In the genomic region with DNA sequence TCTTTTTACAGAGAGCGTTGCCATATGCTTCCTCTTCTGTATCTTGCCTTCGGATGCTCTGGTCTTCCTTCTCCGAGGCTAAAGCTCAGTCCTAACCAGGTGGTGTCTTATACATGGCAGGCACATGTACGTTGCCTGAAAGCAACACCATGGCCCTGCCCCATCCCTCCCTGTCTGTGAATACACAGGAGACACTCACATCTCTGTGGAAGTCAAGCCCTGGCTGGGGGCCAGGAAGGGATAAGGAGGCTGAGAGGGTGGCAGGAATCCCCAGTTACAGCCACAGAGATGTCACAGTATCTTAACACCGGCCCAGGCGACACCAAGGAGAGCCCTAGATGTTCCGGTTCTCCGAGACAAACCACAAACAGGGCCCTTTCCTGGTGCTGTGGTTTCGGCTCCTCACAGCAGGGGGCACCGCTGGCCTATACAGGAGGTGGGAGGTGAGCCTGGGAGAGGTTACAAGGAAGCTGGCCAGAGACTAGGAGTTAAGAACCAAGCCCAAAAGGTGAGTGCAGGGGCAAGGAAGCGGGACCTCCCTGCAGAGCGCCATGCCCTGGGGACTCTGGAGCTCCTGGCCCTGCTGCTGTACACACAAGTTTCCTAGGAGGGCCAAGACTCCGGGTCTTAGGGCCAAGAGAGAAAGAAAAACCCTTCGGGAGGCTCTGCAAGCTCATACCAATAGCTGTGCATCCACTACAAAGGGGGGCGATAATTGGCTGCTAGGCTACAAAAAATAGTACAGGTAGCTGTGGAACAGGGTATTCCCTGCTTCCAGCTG, we compare ENCODE assay signal across 9 cellular contexts. TPM values are rescaled to one million over a fixed set of nuclear protein-coding genes. Genes with fewer than 3 reads are reported as not detected.
DNase-seq lines count a peak whose midpoint lies in the region; ATAC-seq and TF ChIP-seq lines count a peak whose summit lies in the region.
"Had no signal": no experiment of that assay in that cellular context is flagged by ENCODE, and none has a peak within 500 bp of the region (broad histone marks: within the 10 kb centered on the region; RNA-seq: fewer than 3 reads in every experiment).

No MANE protein-coding gene starts in this region.

- no peak for ATAC-seq in HG03354 (IDR thresholded peaks at IDR 0.05; ENCODE audit: poor library complexity, severe bottlenecking, unreplicated experiment)

- DNase-seq in DMS 273 (lab: John Stamatoyannopoulos, UW; ENCODE audit: unreplicated experiment) (peak; percentile 84), HT1080 (ENCODE audit: low read depth) (peak; percentile 56), RWPE1 (ENCODE audit: low spot score) (peak; percentile 69), T47D (ENCODE audit: low read depth in 1 of 2, low spot score in 1 of 2) (peak; percentile 79 to 91), kidney glomerular epithelial cell (lab: John Stamatoyannopoulos, UW) (peak; percentile 55), substantia nigra (lab: John Stamatoyannopoulos, UW) (peak in 32 of 49 donors; percentile 2 to 50 (median 19)), NCI-H2081 treated with DMSO at 0.1 percent for 48 hours (lab: John Stamatoyannopoulos, UW) (no peak)
- DNase-seq: natural killer cell had no signal

- in situ Hi-C loops in T47D (cut with HindIII; ENCODE audit: low pct_unique_long_range_greater_than_20kb, low sequenced_read_pairs) = no loop called here

- no peak overlapping the region for H3K27ac ChIP-seq in RWPE1
- H3K27ac ChIP-seq in substantia nigra (ENCODE audit: low read depth, low read length, poor library complexity, severe bottlenecking) = no peak overlapping the region

- POLR2A ChIA-PET in RWPE1 (lab: Yijun Ruan, JAX; ENCODE audit: low non-redundant PET) = interaction anchor here (0.6 to 1.1 kb wide), 2 partner anchors 53 to 54 kb away, joined by 3 to 4 read pairs; no protein-coding TSS in a partner anchor

- TF ChIP-seq CTCF in RWPE1 (conservative IDR thresholded peaks at IDR 0.05; ENCODE audit: low read depth) = peak; percentile 66

- CTCF ChIA-PET in RWPE1 (lab: Yijun Ruan, JAX) = interaction anchor here (0.5 to 2.4 kb wide), 16 partner anchors 9 to 246 kb away, joined by 3 to 31 read pairs (median 4); a partner anchor contains a TSS

RNA-seq across cellular contexts. Expression of a gene that starts 41.7 kb away (rescaled TPM):
- not detected in 2 replicates for total RNA-seq in HT1080 (2014; rRNA removed; shearing (Covaris generic))
- not detected in 2 replicates for polyA plus RNA-seq in HT1080 (2015; cell fraction: cytosol; rRNA removed)
- polyA plus RNA-seq in HT1080 (2015; cell fraction: nucleus; rRNA removed) = not detected in 2 replicates
- total RNA-seq: natural killer cell had no signal
